1 cellular context compared by ENCODE assay signal in the genomic region with DNA sequence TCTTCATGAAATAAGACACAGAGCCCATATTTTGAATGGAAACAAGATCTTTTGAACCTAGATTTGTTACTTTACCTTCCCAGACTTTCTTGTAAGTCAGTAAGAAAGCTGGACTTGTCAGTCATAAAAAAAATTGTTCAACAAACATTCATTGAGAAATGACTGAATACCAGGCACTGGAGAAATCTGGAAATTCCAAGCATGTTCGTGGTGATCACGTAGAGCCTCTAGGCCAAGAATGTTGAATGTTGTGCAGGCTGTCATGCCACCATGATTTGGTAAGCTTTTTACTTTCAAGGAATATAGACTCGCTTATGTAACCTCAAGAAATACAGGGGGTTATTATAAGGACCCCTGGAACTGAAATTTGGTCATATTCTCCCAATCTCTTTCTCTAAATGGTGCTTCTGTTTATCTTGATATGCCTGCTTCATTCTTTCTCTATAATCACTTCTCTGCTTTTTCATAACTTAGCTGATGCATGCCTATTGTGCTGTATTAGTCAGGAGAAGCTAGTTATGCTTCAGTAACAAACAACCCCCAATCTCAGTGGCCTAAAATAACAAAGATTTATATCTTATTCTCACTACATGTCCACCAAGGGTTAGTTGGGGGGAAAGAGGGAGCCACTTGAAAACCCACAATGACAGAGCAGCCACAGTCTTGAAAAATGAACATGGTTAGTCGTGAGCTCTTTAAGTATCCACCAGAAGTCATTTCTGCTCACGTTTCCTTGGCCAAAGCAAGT.
TF ChIP-seq lines count a peak whose summit lies in the region.

No MANE protein-coding gene starts in this region.

TF ChIP-seq in HepG2, 621 proteins besides CTCF, POLR2A, EP300 and RAD21:
- TF ChIP-seq CREB3 (CRISPR knock-in tag; IDR thresholded peaks at IDR 0.05), result no peak
- TF ChIP-seq BATF2 (CRISPR knock-in tag; IDR thresholded peaks at IDR 0.05), result no peak
- TF ChIP-seq ONECUT2 (CRISPR knock-in tag; IDR thresholded peaks at IDR 0.05), result no peak
- TF ChIP-seq DMAP1 (CRISPR knock-in tag; IDR thresholded peaks at IDR 0.05), result no peak
- no peak for TF ChIP-seq ZNF136 (CRISPR knock-in tag; IDR thresholded peaks at IDR 0.05; ENCODE audit: low read depth)
- peak; percentile 55; the same call in 1 of the 2 replicates for TF ChIP-seq ZNF12 (CRISPR knock-in tag; IDR thresholded peaks at IDR 0.05)
- TF ChIP-seq ZNF17 (CRISPR knock-in tag; IDR thresholded peaks at IDR 0.05), result no peak
